In the genomic region with DNA sequence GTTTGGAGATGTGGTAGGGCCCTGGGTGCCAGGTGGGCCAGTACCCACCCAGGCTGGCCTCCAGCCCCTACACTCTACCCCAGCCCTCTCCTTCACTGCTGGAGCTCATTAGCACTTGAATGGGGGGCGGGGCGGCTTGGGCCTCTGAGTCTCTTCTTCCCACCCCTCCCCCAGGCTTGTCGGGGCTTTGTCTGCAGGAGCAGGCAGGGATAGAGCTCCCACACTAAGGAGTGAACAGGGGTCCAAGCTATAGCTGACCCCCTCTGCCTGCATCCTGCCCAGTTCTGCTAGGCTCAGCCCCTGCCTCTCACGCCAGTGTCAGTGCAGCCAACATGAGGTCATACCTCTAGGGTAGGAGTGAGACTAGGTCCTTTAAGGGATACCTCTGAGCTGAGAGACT, we compare ENCODE assay signal across 1 cellular context.
TF ChIP-seq lines count a peak whose summit lies in the region.

No MANE protein-coding gene starts in this region.

TF ChIP-seq in endothelial cell of umbilical vein, 7 proteins besides CTCF, POLR2A, EP300 and RAD21:
- no peak for TF ChIP-seq FOS (IDR thresholded peaks at IDR 0.05; ENCODE audit: borderline replicate concordance, insufficient read depth, low read length)
- TF ChIP-seq GATA2 (IDR thresholded peaks at IDR 0.05; ENCODE audit: insufficient read depth, insufficient read length, low read depth, low read length): no peak
- TF ChIP-seq, protein P1, sequence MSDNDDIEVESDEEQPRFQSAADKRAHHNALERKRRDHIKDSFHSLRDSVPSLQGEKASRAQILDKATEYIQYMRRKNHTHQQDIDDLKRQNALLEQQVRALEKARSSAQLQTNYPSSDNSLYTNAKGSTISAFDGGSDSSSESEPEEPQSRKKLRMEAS (IDR thresholded peaks at IDR 0.05; ENCODE audit: insufficient read depth, insufficient read length): no peak
